ENCODE assay signal across 8 cellular contexts in genomic region chr13:48562296-48563066, GRCh38. TPM values are rescaled to one million over a fixed set of nuclear protein-coding genes. Genes with fewer than 3 reads are reported as not detected.
DNase-seq lines count a peak whose midpoint lies in the region; ATAC-seq and TF ChIP-seq lines count a peak whose summit lies in the region.

No MANE protein-coding gene starts in this region.

- no peak overlapping the region for H3K4me3 Mint-ChIP-seq in stimulated activated memory B cell treated with anti-CD40 and anti-IgM and Interleukin-4, amounts not matched to agents 10 μg/mL and 1 μg/mL and 100 μg/mL, for 72 hours

- peaks cover 76% of the 10 kb centered on the region for H3K27me3 Mint-ChIP-seq in stimulated activated memory B cell treated with anti-CD40 and anti-IgM and Interleukin-4, amounts not matched to agents 10 μg/mL and 1 μg/mL and 100 μg/mL, for 72 hours

- peaks cover 19% of the 10 kb centered on the region for H3K4me1 Mint-ChIP-seq in stimulated activated memory B cell treated with anti-CD40 and anti-IgM and Interleukin-4, amounts not matched to agents 10 μg/mL and 1 μg/mL and 100 μg/mL, for 72 hours

- intact Hi-C loops in tibial artery (cut with DNase I; ENCODE audit: low total_unique reads) (no loop called here), testis (cut with DNase I; ENCODE audit: low total_unique reads) (no loop called here)

- no peak overlapping the region for H3K27ac Mint-ChIP-seq in stimulated activated memory B cell treated with anti-CD40 and anti-IgM and Interleukin-4, amounts not matched to agents 10 μg/mL and 1 μg/mL and 100 μg/mL, for 72 hours

- ATAC-seq in HG03066 (IDR thresholded peaks at IDR 0.05; ENCODE audit: low read depth, unreplicated experiment), result peak; percentile 97
- ATAC-seq in stimulated activated memory B cell treated with anti-CD40 and anti-IgM and Interleukin-4, amounts not matched to agents 10 μg/mL and 1 μg/mL and 100 μg/mL, for 72 hours, result peak; percentile 100

- no peak overlapping the region for H3K27ac ChIP-seq in tibial artery
- H3K27ac ChIP-seq in testis, result no peak overlapping the region

- H3K36me3 ChIP-seq in tibial artery (no peaks in the 10 kb centered on the region), testis (ENCODE audit: low read depth, missing control alignments) (no peaks in the 10 kb centered on the region)

- TF ChIP-seq CTCF in tibial artery (IDR thresholded peaks at IDR 0.05) (no peak), testis (IDR thresholded peaks at IDR 0.05) (no peak)

- TF ChIP-seq POLR2A in GM19099 (IDR thresholded peaks at IDR 0.05; ENCODE audit: extremely low read depth, insufficient read length, low read depth), result peak; percentile 45
- TF ChIP-seq POLR2A in testis (IDR thresholded peaks at IDR 0.05), result no peak

- 88 to 98% methylated on average over 4 of the region's 4 CpGs for WGBS in testis, 2 donors

- peaks cover 9% of the 10 kb centered on the region for H3K36me3 Mint-ChIP-seq in stimulated activated memory B cell treated with anti-CD40 and anti-IgM and Interleukin-4, amounts not matched to agents 10 μg/mL and 1 μg/mL and 100 μg/mL, for 72 hours

- peaks cover 0 to 6% (median under 1%) of the 10 kb centered on the region in 4 donors for H3K4me1 ChIP-seq in tibial artery
- peaks cover 1% of the 10 kb centered on the region for H3K4me1 ChIP-seq in testis

- peak; percentile 17 to 96 (median 52) for DNase-seq in T-helper 1 cell
- DNase-seq in effector CD4-positive, alpha-beta T cell, result peak; percentile 65
- DNase-seq in tibial artery, result no peak
- DNase-seq in testis, result no peak
- DNase-seq in NCI-H510A (lab: John Stamatoyannopoulos, UW), result no peak

- no peaks in the 10 kb centered on the region for H3K9me3 ChIP-seq in tibial artery
- no peaks in the 10 kb centered on the region for H3K9me3 ChIP-seq in testis

- H3K27me3 ChIP-seq in tibial artery (no peaks in the 10 kb centered on the region), testis (no peaks in the 10 kb centered on the region)

- H3K4me3 ChIP-seq in tibial artery (no peak overlapping the region), testis (no peak overlapping the region)

- peaks cover 10% of the 10 kb centered on the region for H3K9me3 Mint-ChIP-seq in stimulated activated memory B cell treated with anti-CD40 and anti-IgM and Interleukin-4, amounts not matched to agents 10 μg/mL and 1 μg/mL and 100 μg/mL, for 72 hours

RNA-seq across cellular contexts. Expression of gene RCBTB2, which starts 29.6 kb away (rescaled TPM):
- 10 to 100 TPM in 1 of 2 donors, 1 to 10 TPM in 1; 10.0 to 12.2 TPM for total RNA-seq in testis
- 15.6 TPM for polyA plus RNA-seq in testis (ENCODE audit: insufficient read depth, low read depth, low replicate concordance)

Comparison
In these comparisons a context has a peak if more than half of its experiments do, and no peak if none do; other contexts are left out.
1. DNase-seq: peak in T-helper 1 cell (5 of 5) and effector CD4-positive, alpha-beta T cell (single experiment); none in tibial artery (0 of 2), testis (single experiment) and NCI-H510A (single experiment).